ENCODE assay signal across 13 cellular contexts in the genomic region with DNA sequence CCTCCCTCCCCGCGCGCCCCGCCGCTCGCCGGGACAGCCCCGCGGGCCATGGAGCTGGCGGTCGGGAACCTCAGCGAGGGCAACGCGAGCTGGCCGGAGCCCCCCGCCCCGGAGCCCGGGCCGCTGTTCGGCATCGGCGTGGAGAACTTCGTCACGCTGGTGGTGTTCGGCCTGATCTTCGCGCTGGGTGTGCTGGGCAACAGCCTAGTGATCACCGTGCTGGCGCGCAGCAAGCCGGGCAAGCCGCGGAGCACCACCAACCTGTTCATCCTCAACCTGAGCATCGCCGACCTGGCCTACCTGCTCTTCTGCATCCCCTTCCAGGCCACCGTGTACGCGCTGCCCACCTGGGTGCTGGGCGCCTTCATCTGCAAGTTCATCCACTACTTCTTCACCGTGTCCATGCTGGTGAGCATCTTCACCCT. TPM values are rescaled to one million over a fixed set of nuclear protein-coding genes. Genes with fewer than 3 reads are reported as not detected.
DNase-seq lines count a peak whose midpoint lies in the region; ATAC-seq and TF ChIP-seq lines count a peak whose summit lies in the region.
"Had no signal": no experiment of that assay in that cellular context is flagged by ENCODE, and none has a peak within 500 bp of the region (broad histone marks: within the 10 kb centered on the region; RNA-seq: fewer than 3 reads in every experiment).

No MANE protein-coding gene starts in this region.

- peaks cover 7% of the 10 kb centered on the region for H3K9me3 Mint-ChIP-seq in activated CD8-positive, alpha-beta T cell treated with anti-CD3 and anti-CD28 coated beads, Interleukin-2, amount 10 ng/mL, durations not matched to agents 7 days and 5 days (ENCODE audit: insufficient read depth)
- peaks cover 3% of the 10 kb centered on the region for H3K9me3 Mint-ChIP-seq in activated CD8-positive, alpha-beta T cell treated with anti-CD3 and anti-CD28 coated beads for 36 hours
- H3K9me3 Mint-ChIP-seq in activated CD4-positive, alpha-beta memory T cell treated with anti-CD3 and anti-CD28 coated beads for 36 hours, result peaks cover 3% of the 10 kb centered on the region

- peak overlapping the region; percentile 32 for H3K4me3 Mint-ChIP-seq in activated CD8-positive, alpha-beta T cell treated with anti-CD3 and anti-CD28 coated beads, Interleukin-2, amount 10 ng/mL, durations not matched to agents 7 days and 5 days
- H3K4me3 Mint-ChIP-seq in activated CD8-positive, alpha-beta T cell treated with anti-CD3 and anti-CD28 coated beads for 36 hours, result no peak overlapping the region
- H3K4me3 Mint-ChIP-seq in activated CD4-positive, alpha-beta memory T cell treated with anti-CD3 and anti-CD28 coated beads for 36 hours, result peak overlapping the region; percentile 48

- no peak for DNase-seq in activated CD8-positive, alpha-beta T cell treated with anti-CD3 and anti-CD28 coated beads, Interleukin-2, amount 10 ng/mL, durations not matched to agents 7 days and 5 days
- DNase-seq in activated CD8-positive, alpha-beta T cell treated with anti-CD3 and anti-CD28 coated beads for 36 hours, result no peak
- no peak for DNase-seq in activated CD4-positive, alpha-beta memory T cell treated with anti-CD3 and anti-CD28 coated beads for 36 hours
- peak; percentile 40 for DNase-seq in iPS-NIHi11 (ENCODE audit: low spot score)
- DNase-seq in stimulated activated naive CD8-positive, alpha-beta T cell treated with anti-CD3 and anti-CD28 coated beads, Interleukin-15, Interleukin-2, amounts not matched to agents 100 U/mL and 50 U/mL, for 24 hours, result peak; percentile 4
- DNase-seq in NCI-H82 treated with DMSO at 0.1 percent for 48 hours (lab: John Stamatoyannopoulos, UW; ENCODE audit: unreplicated experiment), result no peak
- no peak for DNase-seq in mesenteric fat pad (ENCODE audit: low spot score)
- DNase-seq in NAMALWA (ENCODE audit: low spot score), result no peak
- DNase-seq: MV-4-11; occipital lobe; PC-9; stimulated activated CD4-positive, alpha-beta T cell treated with anti-CD3 and anti-CD28 coated beads, Interleukin-4, amount 100 ng/mL, for 24 hours had no signal

- intact Hi-C loops in activated CD8-positive, alpha-beta T cell treated with anti-CD3 and anti-CD28 coated beads for 36 hours (cut with micrococcal nuclease), result no loop called here
- intact Hi-C loops in activated CD4-positive, alpha-beta memory T cell treated with anti-CD3 and anti-CD28 coated beads for 36 hours (cut with micrococcal nuclease), result loop anchor here (10.0 kb wide), 1 partner anchor 1734 kb away; no protein-coding TSS in a partner anchor

- POLR2A ChIA-PET in activated CD8-positive, alpha-beta T cell treated with anti-CD3 and anti-CD28 coated beads, Interleukin-2, amount 10 ng/mL, durations not matched to agents 7 days and 5 days (lab: Charles Lee), result no interaction called here
- POLR2A ChIA-PET in activated CD8-positive, alpha-beta T cell treated with anti-CD3 and anti-CD28 coated beads for 36 hours (lab: Charles Lee), result no interaction called here
- POLR2A ChIA-PET in activated CD4-positive, alpha-beta memory T cell treated with anti-CD3 and anti-CD28 coated beads for 36 hours (lab: Charles Lee), result no interaction called here

- peaks cover 4% of the 10 kb centered on the region for H3K36me3 Mint-ChIP-seq in activated CD8-positive, alpha-beta T cell treated with anti-CD3 and anti-CD28 coated beads, Interleukin-2, amount 10 ng/mL, durations not matched to agents 7 days and 5 days (ENCODE audit: low read depth)
- H3K36me3 Mint-ChIP-seq in activated CD8-positive, alpha-beta T cell treated with anti-CD3 and anti-CD28 coated beads for 36 hours (ENCODE audit: low read depth), result peaks cover 1% of the 10 kb centered on the region
- no peaks in the 10 kb centered on the region for H3K36me3 Mint-ChIP-seq in activated CD4-positive, alpha-beta memory T cell treated with anti-CD3 and anti-CD28 coated beads for 36 hours

- TF ChIP-seq CTCF in activated CD8-positive, alpha-beta T cell treated with anti-CD3 and anti-CD28 coated beads for 36 hours (IDR thresholded peaks at IDR 0.05), result no peak

- H3K27ac Mint-ChIP-seq in activated CD8-positive, alpha-beta T cell treated with anti-CD3 and anti-CD28 coated beads, Interleukin-2, amount 10 ng/mL, durations not matched to agents 7 days and 5 days, result peak overlapping the region; percentile 69
- no peak overlapping the region for H3K27ac Mint-ChIP-seq in activated CD8-positive, alpha-beta T cell treated with anti-CD3 and anti-CD28 coated beads for 36 hours
- H3K27ac Mint-ChIP-seq in activated CD4-positive, alpha-beta memory T cell treated with anti-CD3 and anti-CD28 coated beads for 36 hours, result no peak overlapping the region

- peaks cover 8% of the 10 kb centered on the region for H3K4me1 Mint-ChIP-seq in activated CD8-positive, alpha-beta T cell treated with anti-CD3 and anti-CD28 coated beads, Interleukin-2, amount 10 ng/mL, durations not matched to agents 7 days and 5 days (ENCODE audit: low read depth)
- peaks cover 11% of the 10 kb centered on the region for H3K4me1 Mint-ChIP-seq in activated CD8-positive, alpha-beta T cell treated with anti-CD3 and anti-CD28 coated beads for 36 hours (ENCODE audit: low read depth)
- H3K4me1 Mint-ChIP-seq in activated CD4-positive, alpha-beta memory T cell treated with anti-CD3 and anti-CD28 coated beads for 36 hours (ENCODE audit: low read depth), result peaks cover 13% of the 10 kb centered on the region

- no peak for ATAC-seq in activated CD8-positive, alpha-beta T cell treated with anti-CD3 and anti-CD28 coated beads, Interleukin-2, amount 10 ng/mL, durations not matched to agents 7 days and 5 days
- ATAC-seq in activated CD8-positive, alpha-beta T cell treated with anti-CD3 and anti-CD28 coated beads for 36 hours, result no peak
- no peak for ATAC-seq in stimulated activated naive CD8-positive, alpha-beta T cell treated with anti-CD3 and anti-CD28 coated beads, Interleukin-15, Interleukin-2, amounts not matched to agents 100 U/mL and 50 U/mL, for 24 hours

- CTCF ChIA-PET in activated CD8-positive, alpha-beta T cell treated with anti-CD3 and anti-CD28 coated beads, Interleukin-2, amount 10 ng/mL, durations not matched to agents 7 days and 5 days (lab: Charles Lee), result no interaction called here
- CTCF ChIA-PET in activated CD8-positive, alpha-beta T cell treated with anti-CD3 and anti-CD28 coated beads for 36 hours (lab: Charles Lee), result no interaction called here
- CTCF ChIA-PET in activated CD4-positive, alpha-beta memory T cell treated with anti-CD3 and anti-CD28 coated beads for 36 hours (lab: Charles Lee), result no interaction called here

- peaks cover 73% of the 10 kb centered on the region for H3K27me3 Mint-ChIP-seq in activated CD8-positive, alpha-beta T cell treated with anti-CD3 and anti-CD28 coated beads, Interleukin-2, amount 10 ng/mL, durations not matched to agents 7 days and 5 days (ENCODE audit: low read depth)
- peaks cover 63% of the 10 kb centered on the region for H3K27me3 Mint-ChIP-seq in activated CD8-positive, alpha-beta T cell treated with anti-CD3 and anti-CD28 coated beads for 36 hours
- peaks cover 57% of the 10 kb centered on the region for H3K27me3 Mint-ChIP-seq in activated CD4-positive, alpha-beta memory T cell treated with anti-CD3 and anti-CD28 coated beads for 36 hours

RNA-seq across cellular contexts. Expression of gene GALR1, which starts 0.9 kb away (rescaled TPM):
- not detected for total RNA-seq in activated CD8-positive, alpha-beta T cell treated with anti-CD3 and anti-CD28 coated beads, Interleukin-2, amount 10 ng/mL, durations not matched to agents 7 days and 5 days
- not detected for total RNA-seq in activated CD8-positive, alpha-beta T cell treated with anti-CD3 and anti-CD28 coated beads for 36 hours
- not detected for total RNA-seq in activated CD4-positive, alpha-beta memory T cell treated with anti-CD3 and anti-CD28 coated beads for 36 hours
- total RNA-seq in mesenteric fat pad, result 0.03 TPM
- total RNA-seq: PC-9, upper lobe of left lung had no signal

Comparison
In these comparisons a context has a peak if more than half of its experiments do, and no peak if none do; other contexts are left out.
1. DNase-seq: peak in iPS-NIHi11 (single experiment) and stimulated activated naive CD8-positive, alpha-beta T cell treated with anti-CD3 and anti-CD28 coated beads, Interleukin-15, Interleukin-2, amounts not matched to agents 100 U/mL and 50 U/mL, for 24 hours (single experiment); none in activated CD8-positive, alpha-beta T cell treated with anti-CD3 and anti-CD28 coated beads, Interleukin-2, amount 10 ng/mL, durations not matched to agents 7 days and 5 days (single experiment), activated CD8-positive, alpha-beta T cell treated with anti-CD3 and anti-CD28 coated beads for 36 hours (single experiment), activated CD4-positive, alpha-beta memory T cell treated with anti-CD3 and anti-CD28 coated beads for 36 hours (single experiment), NCI-H82 treated with DMSO at 0.1 percent for 48 hours (single experiment), mesenteric fat pad (single experiment) and NAMALWA (single experiment).